22 cellular contexts compared by ENCODE assay signal in genomic region chr1:57222307-57222706, GRCh38.
A peak's percentile ranks its signal among the peaks of the same experiment; 100 is the strongest.
DNase-seq lines count a peak whose midpoint lies in the region; ATAC-seq, FAIRE-seq and TF ChIP-seq lines count a peak whose summit lies in the region.
"Had no signal": no experiment of that assay in that cellular context is flagged by ENCODE, and none has a peak within 500 bp of the region (broad histone marks: within the 10 kb centered on the region; RNA-seq: fewer than 3 reads in every experiment).

No MANE protein-coding gene starts in this region.

- no peak for TF ChIP-seq POLR2A in ovary (IDR thresholded peaks at IDR 0.05)

- DNase-seq in cardiac muscle cell (ENCODE audit: low read depth in 1 of 2, low spot score in 1 of 2) (no peak), right atrium auricular region (ENCODE audit: low spot score) (no peak), endothelial cell (ENCODE audit: low spot score) (no peak), ovary (peak; percentile 13 to 42 (median 18)), HTR-8/SVneo (ENCODE audit: insufficient read length, low spot score) (no peak), H7 (no peak)
- no peak for DNase-seq in activated CD8-positive, alpha-beta memory T cell treated with anti-CD3 and anti-CD28 coated beads, Interleukin-2, amount 10 ng/mL, durations not matched to agents 7 days and 5 days
- DNase-seq: Calu3; CD8-positive, alpha-beta T cell; DMS79 treated with DMSO at 0.1 percent for 48 hours; GF-D8; HFFc6; KBM-7 had no signal

- H3K27ac Mint-ChIP-seq in endothelial cell (ENCODE audit: unreplicated experiment), result peak overlapping the region; percentile 12
- H3K27ac Mint-ChIP-seq in activated CD8-positive, alpha-beta memory T cell treated with anti-CD3 and anti-CD28 coated beads, Interleukin-2, amount 10 ng/mL, durations not matched to agents 7 days and 5 days, result no peak overlapping the region
- H3K27ac Mint-ChIP-seq: B cell; CD8-positive, alpha-beta T cell; HFFc6; IgD-negative memory B cell had no signal

- no peaks in the 10 kb centered on the region for H3K9me3 Mint-ChIP-seq in endothelial cell (ENCODE audit: unreplicated experiment)
- no peaks in the 10 kb centered on the region for H3K9me3 Mint-ChIP-seq in activated CD8-positive, alpha-beta memory T cell treated with anti-CD3 and anti-CD28 coated beads, Interleukin-2, amount 10 ng/mL, durations not matched to agents 7 days and 5 days (ENCODE audit: low read depth)

- H3K36me3 ChIP-seq in cardiac muscle cell (no peaks in the 10 kb centered on the region), right atrium auricular region (no peaks in the 10 kb centered on the region), ovary (no peaks in the 10 kb centered on the region), H7 (replicated peaks; ENCODE audit: control insufficient read depth, insufficient read depth, low read length) (no peaks in the 10 kb centered on the region)
- H3K36me3 ChIP-seq: BLaER1 treated with 17β-estradiol and CSF1 and Interleukin-3, amounts not matched to agents 10 nM and 100 nM had no signal

- H3K9me3 ChIP-seq in cardiac muscle cell (ENCODE audit: low read depth) (no peaks in the 10 kb centered on the region), right atrium auricular region (no peaks in the 10 kb centered on the region), ovary (no peaks in the 10 kb centered on the region)
- H3K9me3 ChIP-seq: A549 had no signal

- H3K4me1 Mint-ChIP-seq in endothelial cell (ENCODE audit: unreplicated experiment), result peaks cover 17% of the 10 kb centered on the region
- no peaks in the 10 kb centered on the region for H3K4me1 Mint-ChIP-seq in activated CD8-positive, alpha-beta memory T cell treated with anti-CD3 and anti-CD28 coated beads, Interleukin-2, amount 10 ng/mL, durations not matched to agents 7 days and 5 days
- H3K4me1 Mint-ChIP-seq: B cell had no signal

- TF ChIP-seq CTCF in cardiac muscle cell (IDR thresholded peaks at IDR 0.05; ENCODE audit: low read depth, low read length) (no peak), right atrium auricular region (IDR thresholded peaks at IDR 0.05) (no peak), endothelial cell (IDR thresholded peaks at IDR 0.05; ENCODE audit: unreplicated experiment) (no peak), ovary (IDR thresholded peaks at IDR 0.05) (no peak)

- CTCF ChIA-PET in activated CD8-positive, alpha-beta memory T cell treated with anti-CD3 and anti-CD28 coated beads, Interleukin-2, amount 10 ng/mL, durations not matched to agents 7 days and 5 days (lab: Charles Lee), result no interaction called here

- no peak for ATAC-seq in activated CD8-positive, alpha-beta memory T cell treated with anti-CD3 and anti-CD28 coated beads, Interleukin-2, amount 10 ng/mL, durations not matched to agents 7 days and 5 days
- ATAC-seq: A549; CD8-positive, alpha-beta T cell; GM12878; HCT116 had no signal

- H3K4me3 ChIP-seq in cardiac muscle cell, result no peak overlapping the region
- no peak overlapping the region for H3K4me3 ChIP-seq in right atrium auricular region
- H3K4me3 ChIP-seq in ovary, result no peak overlapping the region
- no peak overlapping the region for H3K4me3 ChIP-seq in H7 (ENCODE audit: insufficient read depth, low read depth, low read length)
- H3K4me3 ChIP-seq: A549; BLaER1 treated with 17β-estradiol and CSF1 and Interleukin-3, amounts not matched to agents 10 nM and 100 nM; GM12878 had no signal

- H3K27me3 ChIP-seq in cardiac muscle cell (no peaks in the 10 kb centered on the region), right atrium auricular region (no peaks in the 10 kb centered on the region), ovary (no peaks in the 10 kb centered on the region), H7 (ENCODE audit: control insufficient read depth, insufficient read depth, low read length) (no peaks in the 10 kb centered on the region)
- H3K27me3 ChIP-seq: BLaER1 treated with 17β-estradiol and CSF1 and Interleukin-3, amounts not matched to agents 10 nM and 100 nM had no signal

- H3K27ac ChIP-seq in cardiac muscle cell, result peak overlapping the region; percentile 21
- H3K27ac ChIP-seq in right atrium auricular region, result no peak overlapping the region
- H3K27ac ChIP-seq in ovary, result no peak overlapping the region
- H3K27ac ChIP-seq: 22Rv1; A549; BLaER1 treated with 17β-estradiol and CSF1 and Interleukin-3, amounts not matched to agents 10 nM and 100 nM; HL-60 had no signal

- no peak for TF ChIP-seq EP300 in ovary (IDR thresholded peaks at IDR 0.05)

- H3K4me3 Mint-ChIP-seq in endothelial cell (ENCODE audit: unreplicated experiment), result no peak overlapping the region
- H3K4me3 Mint-ChIP-seq in activated CD8-positive, alpha-beta memory T cell treated with anti-CD3 and anti-CD28 coated beads, Interleukin-2, amount 10 ng/mL, durations not matched to agents 7 days and 5 days, result no peak overlapping the region
- H3K4me3 Mint-ChIP-seq: B cell; CD8-positive, alpha-beta T cell; HFFc6; IgD-negative memory B cell had no signal

- intact Hi-C loops in ovary (cut with DNase I), result no loop called here

- H3K36me3 Mint-ChIP-seq in endothelial cell (ENCODE audit: low read depth, unreplicated experiment), result no peaks in the 10 kb centered on the region
- H3K36me3 Mint-ChIP-seq in activated CD8-positive, alpha-beta memory T cell treated with anti-CD3 and anti-CD28 coated beads, Interleukin-2, amount 10 ng/mL, durations not matched to agents 7 days and 5 days, result no peaks in the 10 kb centered on the region
- H3K36me3 Mint-ChIP-seq: CD8-positive, alpha-beta T cell had no signal

- FAIRE-seq in HTR-8/SVneo (lab: Jason Lieb, UNC), result no peak
- FAIRE-seq: A549, GM12878, GM19239 had no signal

- H3K4me1 ChIP-seq in cardiac muscle cell (ENCODE audit: low read depth) (no peaks in the 10 kb centered on the region), right atrium auricular region (no peaks in the 10 kb centered on the region), ovary (ENCODE audit: insufficient read depth) (no peaks in the 10 kb centered on the region)
- H3K4me1 ChIP-seq: A549 had no signal

- peaks cover 6% of the 10 kb centered on the region for H3K27me3 Mint-ChIP-seq in endothelial cell (ENCODE audit: unreplicated experiment)
- H3K27me3 Mint-ChIP-seq in activated CD8-positive, alpha-beta memory T cell treated with anti-CD3 and anti-CD28 coated beads, Interleukin-2, amount 10 ng/mL, durations not matched to agents 7 days and 5 days, result no peaks in the 10 kb centered on the region
- H3K27me3 Mint-ChIP-seq: B cell had no signal

Comparison
In these comparisons a context has a peak if more than half of its experiments do, and no peak if none do; other contexts are left out.
1. DNase-seq: peak in ovary (5 of 5); none in cardiac muscle cell (0 of 2), right atrium auricular region (single experiment), endothelial cell (single experiment), activated CD8-positive, alpha-beta memory T cell treated with anti-CD3 and anti-CD28 coated beads, Interleukin-2, amount 10 ng/mL, durations not matched to agents 7 days and 5 days (single experiment), HTR-8/SVneo (single experiment) and H7 (single experiment).